ENCODE assay signal across 10 cellular contexts in genomic region chr10:112689327-112689726, GRCh38.
DNase-seq lines count a peak whose midpoint lies in the region; ATAC-seq, FAIRE-seq and TF ChIP-seq lines count a peak whose summit lies in the region.
"Had no signal": no experiment of that assay in that cellular context is flagged by ENCODE, and none has a peak within 500 bp of the region (broad histone marks: within the 10 kb centered on the region; RNA-seq: fewer than 3 reads in every experiment).

No MANE protein-coding gene starts in this region.

- H3K4me3 ChIP-seq in A549 = no peak overlapping the region

- WGBS in A549 (ENCODE audit: missing lambda C conversion rate) = 13% methylated on average over 4 of the region's 4 CpGs

- peaks cover 20% of the 10 kb centered on the region; the same call in 2 of the 3 replicates for H3K4me1 ChIP-seq in A549

- no peak for TF ChIP-seq POLR2A in A549 (IDR thresholded peaks at IDR 0.05; ENCODE audit: low read length)

- H3K27ac ChIP-seq in A549 = peak overlapping the region; percentile 37 to 41; a peak in 5 of 6 replicates

- POLR2A ChIA-PET in A549 (lab: Yijun Ruan, JAX) = no interaction called here

- DNase-seq in A549 (ENCODE audit: low read depth in 1 of 2, low spot score in 1 of 2) = peak; percentile 42 to 63
- DNase-seq in GM13977 (ENCODE audit: low spot score) = no peak
- DNase-seq in UCSD-AML1 (lab: John Stamatoyannopoulos, UW; ENCODE audit: unreplicated experiment) = peak; percentile 59
- DNase-seq in iPS-NIHi11 (ENCODE audit: low spot score) = peak; percentile 58
- DNase-seq in NK-92 (lab: John Stamatoyannopoulos, UW; ENCODE audit: unreplicated experiment) = no peak
- DNase-seq in NCI-H526 treated with DMSO at 0.1 percent for 48 hours (lab: John Stamatoyannopoulos, UW) = no peak
- DNase-seq: NCI-H2171 had no signal

- no peak for TF ChIP-seq EP300 in A549 (IDR thresholded peaks at IDR 0.05)

- 0 out of 3 replicates have a peak overlapping the region, but pooled peaks have one; percentile 20 for H3K4me2 ChIP-seq in A549

- CTCF ChIA-PET in A549 (lab: Yijun Ruan, JAX) = interaction anchor here (0.7 to 4.3 kb wide), 8 partner anchors 9 to 831 kb away, joined by 3 to 18 read pairs (median 4); no protein-coding TSS in a partner anchor

- in situ Hi-C loops in GM13977 (cut with MboI; ENCODE audit: low pct_unique_long_range_greater_than_20kb, low sequenced_read_pairs, unreplicated experiment) = no loop called here

- H3K9me3 ChIP-seq in A549 = no peaks in the 10 kb centered on the region

- no peak for FAIRE-seq in A549 (lab: Jason Lieb, UNC)
- FAIRE-seq: colon had no signal

- ATAC-seq in A549 (peak; percentile 84 to 94), HG03342 (IDR thresholded peaks at IDR 0.05; ENCODE audit: unreplicated experiment) (no peak), HG03460 (IDR thresholded peaks at IDR 0.05; ENCODE audit: unreplicated experiment) (no peak)

- TF ChIP-seq CTCF in A549 (IDR thresholded peaks at IDR 0.05) = peak; percentile 51
- TF ChIP-seq CTCF in GM13977 (IDR thresholded peaks at IDR 0.05; ENCODE audit: extremely low read depth, insufficient read depth, missing control alignments) = peak; percentile 10

- TF ChIP-seq RAD21 in A549 (conservative IDR thresholded peaks at IDR 0.05 in 1 of 2, IDR thresholded peaks at IDR 0.05 in 1 of 2) = peak; percentile 73 to 77

TF ChIP-seq in A549, 52 proteins besides CTCF, POLR2A, EP300 and RAD21:
- peak; percentile 76 for TF ChIP-seq SMC3 (IDR thresholded peaks at IDR 0.05)
- TF ChIP-seq MAFK (IDR thresholded peaks at IDR 0.05; ENCODE audit: partially characterized antibody) = no peak
- peak; percentile 63; the same call in 1 of the 2 replicates for TF ChIP-seq HOXB5 (CRISPR knock-in tag; IDR thresholded peaks at IDR 0.05)

Comparison
In these comparisons a context has a peak if more than half of its experiments do, and no peak if none do; other contexts are left out.
1. ATAC-seq: peak in A549 (2 of 2); none in HG03342 (single experiment) and HG03460 (single experiment).
2. DNase-seq: peak in A549 (2 of 2), UCSD-AML1 (single experiment) and iPS-NIHi11 (single experiment); none in GM13977 (single experiment), NK-92 (single experiment) and NCI-H526 treated with DMSO at 0.1 percent for 48 hours (single experiment).